ENCODE assay signal across 8 cellular contexts in the genomic region with DNA sequence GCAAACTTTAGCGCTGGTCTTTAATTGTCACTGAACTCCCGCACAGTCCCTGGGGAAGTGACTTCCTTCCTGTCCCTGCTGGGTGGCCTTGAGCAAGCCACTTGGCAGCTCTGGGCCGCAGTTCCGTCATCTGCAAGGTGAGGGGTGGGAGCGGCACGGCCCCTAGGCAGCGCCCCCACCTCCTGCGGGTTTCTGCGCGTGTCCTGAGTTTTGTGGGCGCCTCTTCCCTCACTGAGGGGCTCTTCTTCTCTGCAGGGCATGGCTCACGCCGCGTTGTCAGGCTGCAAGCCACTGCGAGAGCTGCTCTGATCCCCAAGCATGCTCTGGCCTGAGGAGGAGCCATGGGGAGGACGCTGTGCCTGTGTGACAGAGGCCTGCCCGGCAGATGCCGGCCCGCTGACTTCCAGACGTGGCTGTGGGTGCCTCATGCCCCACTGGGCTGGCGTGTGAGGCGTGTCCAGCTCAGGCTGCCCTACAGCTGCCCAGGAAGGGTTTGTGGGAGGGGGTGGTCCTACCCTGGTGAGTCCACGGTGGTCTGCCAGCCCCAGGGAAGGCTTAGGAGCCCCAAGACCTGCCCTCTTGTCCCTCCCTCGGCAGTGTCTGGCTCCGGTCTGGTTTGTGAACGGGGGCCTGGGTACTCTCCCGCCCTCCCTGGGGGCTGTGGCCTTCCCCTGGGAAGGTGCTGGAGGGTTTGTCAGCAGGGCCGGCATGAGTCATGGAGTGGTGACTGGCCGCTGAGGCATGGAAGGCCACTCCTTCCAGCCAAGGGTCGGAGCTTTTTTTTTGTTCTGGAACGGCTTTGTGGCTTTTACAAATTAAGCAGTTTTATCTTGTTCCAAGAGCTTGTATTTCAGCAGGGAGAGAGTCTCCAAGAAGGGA.
DNase-seq lines count a peak whose midpoint lies in the region; ATAC-seq, FAIRE-seq and TF ChIP-seq lines count a peak whose summit lies in the region.

No MANE protein-coding gene starts in this region.

- H2AFZ ChIP-seq in astrocyte (ENCODE audit: low read depth, low read length): no peak overlapping the region

- TF ChIP-seq CTCF in astrocyte (IDR thresholded peaks at IDR 0.05; ENCODE audit: insufficient read depth, low read depth, low read length): no peak

- peaks cover 68% of the 10 kb centered on the region for H3K4me1 ChIP-seq in astrocyte (ENCODE audit: insufficient read depth, low read length)
- H3K4me1 ChIP-seq in small intestine (ENCODE audit: control insufficient read depth in 2 of 2, insufficient read depth in 1 of 2, low read depth in 1 of 2, low read length in 1 of 2): peaks cover 21 to 22% of the 10 kb centered on the region in 2 donors

- peak overlapping the region; percentile 83 for H3K4me2 ChIP-seq in astrocyte (ENCODE audit: low read length)

- H3K9ac ChIP-seq in astrocyte (ENCODE audit: low read length): peak overlapping the region; percentile 91

- H4K20me1 ChIP-seq in astrocyte (ENCODE audit: insufficient read depth, low read length): peaks cover 20% of the 10 kb centered on the region

- no peaks in the 10 kb centered on the region for H3K36me3 Mint-ChIP-seq in astrocyte (ENCODE audit: low read depth, unreplicated experiment)

- DNase-seq in G401 (ENCODE audit: low spot score): peak; percentile 48
- DNase-seq in HuH-7.5 (ENCODE audit: low spot score): peak; percentile 48
- DNase-seq in astrocyte (ENCODE audit: low read depth): peak; percentile 99
- peak; percentile 67 for DNase-seq in iPS-NIHi11 (ENCODE audit: low spot score)
- peak; percentile 80 for DNase-seq in small intestine
- no peak for DNase-seq in occipital lobe (lab: John Stamatoyannopoulos, UW)
- DNase-seq in NCI-H510A treated with DMSO at 0.1 percent for 48 hours (lab: John Stamatoyannopoulos, UW): no peak

- H3K27ac ChIP-seq in astrocyte (ENCODE audit: low read depth, low read length): peak overlapping the region; percentile 98
- peak overlapping the region; percentile 85 to 90 for H3K27ac ChIP-seq in small intestine (ENCODE audit: low read depth in 1 of 2, low read length in 1 of 2)

- ATAC-seq in HG03045 (IDR thresholded peaks at IDR 0.05; ENCODE audit: unreplicated experiment): no peak

- H3K27me3 ChIP-seq in astrocyte (ENCODE audit: insufficient read depth, low read length) (no peaks in the 10 kb centered on the region), small intestine (ENCODE audit: control insufficient read depth in 2 of 2, insufficient read depth in 2 of 2, low read length in 2 of 2) (no peaks in the 10 kb centered on the region)

- peaks cover 58% of the 10 kb centered on the region for H3K4me1 Mint-ChIP-seq in astrocyte (ENCODE audit: low read depth, unreplicated experiment)

- H3K9me3 Mint-ChIP-seq in astrocyte (ENCODE audit: unreplicated experiment): no peaks in the 10 kb centered on the region

- peaks cover 1% of the 10 kb centered on the region for H3K27me3 Mint-ChIP-seq in astrocyte (ENCODE audit: low read depth, unreplicated experiment)

- FAIRE-seq in astrocyte (lab: Jason Lieb, UNC) (no peak), small intestine (lab: Jason Lieb, UNC) (no peak)

- peaks cover 50% of the 10 kb centered on the region for H3K79me2 ChIP-seq in astrocyte (ENCODE audit: insufficient read depth, low read length)

- H3K9me3 ChIP-seq in astrocyte (ENCODE audit: insufficient read depth, low read depth, low read length) (no peaks in the 10 kb centered on the region), small intestine (ENCODE audit: control insufficient read depth, low read depth) (no peaks in the 10 kb centered on the region)

- in situ Hi-C loops in G401 (cut with HindIII; ENCODE audit: low sequenced_read_pairs): no loop called here

- H3K4me3 ChIP-seq in astrocyte (ENCODE audit: insufficient read depth, low read depth, low read length): peak overlapping the region; percentile 53
- H3K4me3 ChIP-seq in small intestine (ENCODE audit: low read depth in 1 of 2, low read length in 2 of 2): peak overlapping the region in 1 of 2 donors; percentile 14

- H3K36me3 ChIP-seq in astrocyte (ENCODE audit: insufficient read depth, low read length) (no peaks in the 10 kb centered on the region), small intestine (ENCODE audit: control insufficient read depth in 2 of 2, insufficient read depth in 2 of 2, low read length in 2 of 2) (no peaks in the 10 kb centered on the region)

- WGBS in small intestine, 3 donors: 54 to 63% (median 54%) methylated on average over 30 to 31 of the region's 31 CpGs

- H3K4me3 Mint-ChIP-seq in astrocyte (ENCODE audit: unreplicated experiment): peak overlapping the region; percentile 68

- H3K27ac Mint-ChIP-seq in astrocyte (ENCODE audit: unreplicated experiment): peak overlapping the region; percentile 82

Comparison
In these comparisons a context has a peak if more than half of its experiments do, and no peak if none do; other contexts are left out.
1. DNase-seq: peak in G401 (single experiment), HuH-7.5 (single experiment), astrocyte (single experiment), iPS-NIHi11 (single experiment) and small intestine (single experiment); none in occipital lobe (single experiment) and NCI-H510A treated with DMSO at 0.1 percent for 48 hours (single experiment).